8 cellular contexts compared by ENCODE assay signal in the genomic region with DNA sequence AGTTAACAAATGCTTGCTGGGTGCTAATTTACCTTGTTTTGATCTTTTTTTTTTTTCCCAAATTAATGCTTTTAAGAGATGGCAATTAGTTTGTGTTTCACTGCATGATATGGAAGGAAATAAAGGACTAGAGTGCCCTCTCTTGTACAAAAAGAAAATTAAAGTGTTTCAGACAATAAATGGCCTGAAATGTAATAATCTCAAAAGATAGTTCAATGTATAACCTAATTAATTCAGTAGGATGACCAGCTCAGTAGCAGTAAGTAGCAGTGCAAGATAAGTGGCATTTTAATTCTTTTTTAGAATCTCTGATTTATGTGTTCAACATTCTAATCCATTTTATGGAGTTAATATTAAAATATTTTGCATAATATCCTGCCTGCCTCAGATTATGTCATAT. TPM values are rescaled to one million over a fixed set of nuclear protein-coding genes. Genes with fewer than 3 reads are reported as not detected.
A peak's percentile ranks its signal among the peaks of the same experiment; 100 is the strongest.
DNase-seq lines count a peak whose midpoint lies in the region; ATAC-seq and TF ChIP-seq lines count a peak whose summit lies in the region.

No MANE protein-coding gene starts in this region.

- ATAC-seq in CD4-positive, alpha-beta T cell (ENCODE audit: poor library complexity), result no peak
- ATAC-seq in gastrocnemius medialis, result no peak

- H3K4me3 ChIP-seq in retinal pigment epithelial cell (ENCODE audit: low read length) (no peak overlapping the region), gastrocnemius medialis (no peak overlapping the region)

- DNase-seq in NCI-H2107 treated with DMSO at 0.1 percent for 48 hours (lab: John Stamatoyannopoulos, UW; ENCODE audit: unreplicated experiment) (peak; percentile 5), NCI-H2107 (lab: John Stamatoyannopoulos, UW) (no peak), NCI-H82 treated with DMSO at 0.1 percent for 48 hours (lab: John Stamatoyannopoulos, UW; ENCODE audit: unreplicated experiment) (peak; percentile 7), dermis microvascular lymphatic vessel endothelial cell (ENCODE audit: low read depth in 2 of 2) (peak; percentile 2 to 10), retinal pigment epithelial cell (ENCODE audit: low read depth) (no peak), amniotic stem cell (lab: John Stamatoyannopoulos, UW) (no peak), gastrocnemius medialis (no peak)
- no peak for DNase-seq in CD4-positive, alpha-beta T cell

- CTCF ChIA-PET in CD4-positive, alpha-beta T cell (lab: Charles Lee), result interaction anchor here (1.0 kb wide), 1 partner anchor 35 kb away, joined by 3 read pairs; no protein-coding TSS in a partner anchor

- no peaks in the 10 kb centered on the region for H3K36me3 Mint-ChIP-seq in CD4-positive, alpha-beta T cell (ENCODE audit: low read depth)

- no peak for TF ChIP-seq POLR2A in gastrocnemius medialis (IDR thresholded peaks at IDR 0.05)

- H3K4me3 Mint-ChIP-seq in CD4-positive, alpha-beta T cell, result no peak overlapping the region

- H3K9me3 Mint-ChIP-seq in CD4-positive, alpha-beta T cell, result no peaks in the 10 kb centered on the region

- no peak overlapping the region for H3K27ac Mint-ChIP-seq in CD4-positive, alpha-beta T cell

- no peaks in the 10 kb centered on the region for H3K27me3 Mint-ChIP-seq in CD4-positive, alpha-beta T cell

- H3K27me3 ChIP-seq in CD4-positive, alpha-beta T cell (ENCODE audit: control insufficient read depth, insufficient read depth, low read length), result no peaks in the 10 kb centered on the region
- H3K27me3 ChIP-seq in gastrocnemius medialis, result no peaks in the 10 kb centered on the region

- in situ Hi-C loops in gastrocnemius medialis (cut with MboI; ENCODE audit: low sequenced_read_pairs in 4 of 4), result loop anchor here in 3 of 4 donors (5.0 to 25.0 kb wide), 3 partner anchors 235 to 240 kb away; no protein-coding TSS in a partner anchor

- TF ChIP-seq CTCF in retinal pigment epithelial cell (conservative IDR thresholded peaks at IDR 0.05; ENCODE audit: low read depth, low read length) (peak; percentile 32), gastrocnemius medialis (IDR thresholded peaks at IDR 0.05 in 4 of 5, conservative IDR thresholded peaks at IDR 0.05 in 1 of 5) (peak in 2 of 5 experiments; percentile 16 to 32)
- TF ChIP-seq CTCF in CD4-positive, alpha-beta T cell (IDR thresholded peaks at IDR 0.05), result no peak

- H3K9me3 ChIP-seq in CD4-positive, alpha-beta T cell (ENCODE audit: control insufficient read depth, low read length), result no peaks in the 10 kb centered on the region
- no peaks in the 10 kb centered on the region for H3K9me3 ChIP-seq in gastrocnemius medialis

- no peak overlapping the region for H3K27ac ChIP-seq in CD4-positive, alpha-beta T cell (ENCODE audit: low read depth, low read length)
- no peak overlapping the region for H3K27ac ChIP-seq in gastrocnemius medialis

- no peaks in the 10 kb centered on the region for H3K4me1 Mint-ChIP-seq in CD4-positive, alpha-beta T cell (ENCODE audit: low read depth)

- POLR2A ChIA-PET in CD4-positive, alpha-beta T cell (lab: Charles Lee), result no interaction called here

- H3K36me3 ChIP-seq in gastrocnemius medialis, result no peaks in the 10 kb centered on the region

- intact Hi-C loops in CD4-positive, alpha-beta T cell (cut with DNase I, micrococcal nuclease), result loop anchor here (2.0 to 10.0 kb wide), 4 partner anchors 239 to 337 kb away; no protein-coding TSS in a partner anchor
- intact Hi-C loops in gastrocnemius medialis (cut with DNase I; ENCODE audit: low total_unique reads), result loop anchor here (5.0 kb wide), 1 partner anchor 70 kb away; no protein-coding TSS in a partner anchor

- peaks cover 12 to 13% of the 10 kb centered on the region in 2 donors for H3K4me1 ChIP-seq in gastrocnemius medialis

RNA-seq across cellular contexts. Expression of gene MYO18B, which starts 39.9 kb away (rescaled TPM):
- total RNA-seq in dermis microvascular lymphatic vessel endothelial cell (under 0.01 TPM in 2 replicates), gastrocnemius medialis (100 to 1,000 TPM; 273 to 408 (median 362) TPM)
- total RNA-seq in CD4-positive, alpha-beta T cell, result under 1 TPM; 0.11 to 0.22 TPM

Comparison
In these comparisons a context has a peak if more than half of its experiments do, and no peak if none do; other contexts are left out.
1. DNase-seq: peak in NCI-H2107 treated with DMSO at 0.1 percent for 48 hours (single experiment), NCI-H82 treated with DMSO at 0.1 percent for 48 hours (single experiment) and dermis microvascular lymphatic vessel endothelial cell (2 of 2); none in NCI-H2107 (single experiment), retinal pigment epithelial cell (single experiment), amniotic stem cell (single experiment), CD4-positive, alpha-beta T cell (0 of 10) and gastrocnemius medialis (0 of 2).
2. RNA of gene MYO18B, which starts 39.9 kb away (total RNA-seq): 273 to 408 TPM in gastrocnemius medialis; 0.11 to 0.22 TPM in CD4-positive, alpha-beta T cell and under 0.01 TPM in dermis microvascular lymphatic vessel endothelial cell; every median in the first group is over 100 times any median in the second.